In genomic region chr2:47737191-47737975, GRCh38 we compare ENCODE assay signal across 21 cellular contexts.
"Had no signal": no experiment of that assay in that cellular context is flagged by ENCODE, and none has a peak within 500 bp of the region (broad histone marks: within the 10 kb centered on the region; RNA-seq: fewer than 3 reads in every experiment).

No MANE protein-coding gene starts in this region.

- H3K9me3 Mint-ChIP-seq: activated CD8-positive, alpha-beta T cell treated with anti-CD3 and anti-CD28 coated beads for 36 hours; activated naive CD8-positive, alpha-beta T cell treated with anti-CD3 and anti-CD28 coated beads, Interleukin-2, amount 10 ng/mL, durations not matched to agents 7 days and 5 days; activated T-cell treated with anti-CD3 and anti-CD28 coated beads, Interleukin-2, amount 50 U/mL, for 72 hours; naive thymus-derived CD8-positive, alpha-beta T cell; T-cell had no signal

- DNase-seq: activated CD8-positive, alpha-beta memory T cell treated with anti-CD3 and anti-CD28 coated beads, Interleukin-2, amount 50 U/mL, for 4 hours; activated CD8-positive, alpha-beta T cell treated with anti-CD3 and anti-CD28 coated beads for 36 hours; activated naive CD8-positive, alpha-beta T cell treated with anti-CD3 and anti-CD28 coated beads, Interleukin-2, amount 10 ng/mL, durations not matched to agents 7 days and 5 days; activated T-cell treated with anti-CD3 and anti-CD28 coated beads, Interleukin-2, amount 50 U/mL, for 72 hours; central memory CD4-positive, alpha-beta T cell; cortex of kidney; effector memory CD4-positive, alpha-beta T cell; left colon; mucosa of descending colon; naive thymus-derived CD8-positive, alpha-beta T cell; posterior cingulate gyrus; right cardiac atrium; spleen; stimulated activated CD4-positive, alpha-beta T cell treated with anti-CD3 and anti-CD28 coated beads, Interleukin-1b, Interleukin-23, amount 100 ng/mL, for 48 hours; stimulated activated naive CD4-positive, alpha-beta T cell; substantia nigra; T-cell; upper lobe of left lung had no signal

- H3K9me3 ChIP-seq: mucosa of descending colon, neutrophil, spleen, upper lobe of left lung had no signal

- H3K27ac Mint-ChIP-seq: activated CD8-positive, alpha-beta T cell treated with anti-CD3 and anti-CD28 coated beads for 36 hours; activated naive CD8-positive, alpha-beta T cell treated with anti-CD3 and anti-CD28 coated beads, Interleukin-2, amount 10 ng/mL, durations not matched to agents 7 days and 5 days; activated T-cell treated with anti-CD3 and anti-CD28 coated beads, Interleukin-2, amount 50 U/mL, for 72 hours; naive thymus-derived CD8-positive, alpha-beta T cell; T-cell had no signal

- ATAC-seq: activated CD8-positive, alpha-beta T cell treated with anti-CD3 and anti-CD28 coated beads for 36 hours; activated T-cell treated with anti-CD3 and anti-CD28 coated beads, Interleukin-2, amount 50 U/mL, for 72 hours; left colon; mucosa of descending colon; naive thymus-derived CD8-positive, alpha-beta T cell; right cardiac atrium; T-cell had no signal

- H3K27me3 ChIP-seq: neutrophil, upper lobe of left lung had no signal

- H3K36me3 Mint-ChIP-seq: activated naive CD8-positive, alpha-beta T cell treated with anti-CD3 and anti-CD28 coated beads, Interleukin-2, amount 10 ng/mL, durations not matched to agents 7 days and 5 days; naive thymus-derived CD8-positive, alpha-beta T cell; T-cell had no signal

- H3K4me3 Mint-ChIP-seq: activated CD8-positive, alpha-beta T cell treated with anti-CD3 and anti-CD28 coated beads for 36 hours; activated naive CD8-positive, alpha-beta T cell treated with anti-CD3 and anti-CD28 coated beads, Interleukin-2, amount 10 ng/mL, durations not matched to agents 7 days and 5 days; activated T-cell treated with anti-CD3 and anti-CD28 coated beads, Interleukin-2, amount 50 U/mL, for 72 hours; naive thymus-derived CD8-positive, alpha-beta T cell; T-cell had no signal

- H3K27ac ChIP-seq: epithelial cell of prostate, neutrophil, spleen, upper lobe of left lung, VCaP had no signal

- H3K4me1 Mint-ChIP-seq: T-cell had no signal

- H3K36me3 ChIP-seq: neutrophil, spleen, upper lobe of left lung had no signal

- H3K4me1 ChIP-seq: upper lobe of left lung had no signal

- H3K4me3 ChIP-seq: mucosa of descending colon, spleen, upper lobe of left lung had no signal
